8 cellular contexts compared by ENCODE assay signal in the genomic region with DNA sequence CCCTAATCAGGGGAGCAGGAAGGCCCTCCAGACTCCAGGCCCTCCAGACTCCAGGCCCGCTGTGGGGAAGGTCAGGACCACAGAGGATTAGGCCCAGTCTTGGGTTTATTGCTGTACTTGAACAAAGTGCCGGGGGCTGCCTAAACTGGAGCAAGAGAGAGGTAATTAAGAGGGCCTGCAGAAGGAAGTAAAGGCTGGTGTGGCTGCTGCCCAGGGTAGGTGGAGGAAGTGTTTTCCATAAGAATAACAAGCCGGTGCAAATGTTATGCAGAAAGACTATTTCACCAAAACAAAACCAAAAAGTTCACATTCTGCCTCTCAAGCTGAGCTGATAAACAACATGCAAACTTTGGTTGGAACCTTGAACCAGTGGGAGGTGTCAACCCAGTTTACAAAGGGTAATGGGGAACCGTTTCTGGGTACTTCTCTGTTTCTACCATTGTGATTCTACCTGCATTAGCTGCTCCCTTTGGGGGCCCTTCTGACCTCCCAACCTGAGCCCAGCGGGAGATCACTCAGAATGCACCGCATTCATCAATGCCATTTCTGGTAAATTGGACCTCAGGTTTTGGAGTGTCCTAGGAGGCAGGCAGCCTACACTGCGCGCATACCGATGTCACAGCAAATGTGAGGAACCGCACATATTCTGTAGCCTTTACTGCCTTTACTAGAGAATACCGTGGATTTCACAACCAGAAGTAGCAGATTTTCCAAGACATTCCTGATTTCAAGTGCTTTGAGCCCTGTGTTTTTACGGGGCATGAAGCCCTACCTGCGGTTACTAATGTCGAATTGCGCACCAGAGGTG. TPM values are rescaled to one million over a fixed set of nuclear protein-coding genes. Genes with fewer than 3 reads are reported as not detected.
A peak's percentile ranks its signal among the peaks of the same experiment; 100 is the strongest.
DNase-seq lines count a peak whose midpoint lies in the region; ATAC-seq and TF ChIP-seq lines count a peak whose summit lies in the region.

No MANE protein-coding gene starts in this region.

- no peak overlapping the region for H2BK15ac ChIP-seq in mesendoderm (replicated peaks; ENCODE audit: low read depth)

- no peak overlapping the region for H3K27ac ChIP-seq in cardiac muscle cell
- H3K27ac ChIP-seq in mesendoderm (ENCODE audit: low read depth, low read length) = no peak overlapping the region

- ATAC-seq in left ventricle myocardium superior = no peak

- H3K9me3 Mint-ChIP-seq in type B pancreatic cell = no peaks in the 10 kb centered on the region

- TF ChIP-seq CTCF in cardiac muscle cell (IDR thresholded peaks at IDR 0.05; ENCODE audit: low read depth, low read length) (no peak), astrocyte of the spinal cord (IDR thresholded peaks at IDR 0.05; ENCODE audit: low read depth, low read length) (no peak), type B pancreatic cell (conservative IDR thresholded peaks at IDR 0.05) (no peak)

- H3K4me3 ChIP-seq in cardiac muscle cell = peak overlapping the region; percentile 47
- peak overlapping the region; percentile 43 for H3K4me3 ChIP-seq in astrocyte of the spinal cord (ENCODE audit: low read depth, low read length)
- H3K4me3 ChIP-seq in mesendoderm (ENCODE audit: low read length) = no peak overlapping the region

- peak overlapping the region; percentile 23 for H3K18ac ChIP-seq in mesendoderm (ENCODE audit: low read length)

- H3K4me1 ChIP-seq in cardiac muscle cell (ENCODE audit: low read depth) (peaks cover 15% of the 10 kb centered on the region), mesendoderm (ENCODE audit: control insufficient read depth, low read depth, low read length) (no peaks in the 10 kb centered on the region)

- intact Hi-C loops in left ventricle myocardium superior (cut with micrococcal nuclease) = no loop called here

- H3K79me2 ChIP-seq in mesendoderm (ENCODE audit: control insufficient read depth, insufficient read depth, low read length) = no peaks in the 10 kb centered on the region

- peak overlapping the region; percentile 42 for H3K4me2 ChIP-seq in mesendoderm (ENCODE audit: low read length)

- in situ Hi-C loops in astrocyte of the spinal cord (cut with HindIII; ENCODE audit: low sequenced_read_pairs) = no loop called here

- H3K4me3 Mint-ChIP-seq in type B pancreatic cell = peak overlapping the region; percentile 80

- H3K27me3 Mint-ChIP-seq in type B pancreatic cell = peaks cover 4% of the 10 kb centered on the region

- H3K23ac ChIP-seq in mesendoderm (ENCODE audit: low read length) = no peak overlapping the region

- H3K36me3 ChIP-seq in cardiac muscle cell (no peaks in the 10 kb centered on the region), mesendoderm (ENCODE audit: control insufficient read depth, insufficient read depth, low read length) (no peaks in the 10 kb centered on the region)

- H3K56ac ChIP-seq in mesendoderm (ENCODE audit: low read length) = peak overlapping the region; percentile 78

- peak overlapping the region; percentile 50 for H3K9ac ChIP-seq in mesendoderm (ENCODE audit: low read length)

- no CpG with 5 or more reads among the region's 15 CpGs for WGBS in mesendoderm (ENCODE audit: extremely low coverage, insufficient coverage, low lambda C conversion rate)

- no peaks in the 10 kb centered on the region for H3K9me3 ChIP-seq in cardiac muscle cell (ENCODE audit: low read depth)

- no peak overlapping the region for H4K5ac ChIP-seq in mesendoderm (ENCODE audit: low read length)

- no peak overlapping the region for H3K4ac ChIP-seq in mesendoderm (ENCODE audit: low read depth, low read length)

- DNase-seq in cardiac muscle cell (ENCODE audit: low read depth in 1 of 2, low spot score in 1 of 2) (no peak), left ventricle myocardium superior (no peak), astrocyte of the spinal cord (ENCODE audit: low read depth, low spot score) (no peak), mesendoderm (peak; percentile 9), type B pancreatic cell (ENCODE audit: extremely low spot score, unreplicated experiment) (no peak), nucleus accumbens (lab: John Stamatoyannopoulos, UW) (no peak), RKO (ENCODE audit: low spot score) (no peak), GM03348 (ENCODE audit: low spot score) (no peak)

- H2BK5ac ChIP-seq in mesendoderm (ENCODE audit: low read length) = no peak overlapping the region

- no peak overlapping the region for H2BK120ac ChIP-seq in mesendoderm (ENCODE audit: low read depth, low read length)

- no peak overlapping the region for H4K8ac ChIP-seq in mesendoderm (ENCODE audit: low read depth, low read length)

- H3K36me3 Mint-ChIP-seq in type B pancreatic cell = no peaks in the 10 kb centered on the region

- no peak overlapping the region for H2AK5ac ChIP-seq in mesendoderm (ENCODE audit: low read length)

- H3K4me1 Mint-ChIP-seq in type B pancreatic cell (ENCODE audit: unreplicated experiment) = peaks cover 20% of the 10 kb centered on the region

- H3K79me1 ChIP-seq in mesendoderm (ENCODE audit: low read length) = no peaks in the 10 kb centered on the region

- H3K27ac Mint-ChIP-seq in type B pancreatic cell = peak overlapping the region; percentile 80

- peaks cover 13% of the 10 kb centered on the region for H3K27me3 ChIP-seq in cardiac muscle cell
- peaks cover 4% of the 10 kb centered on the region for H3K27me3 ChIP-seq in mesendoderm (ENCODE audit: insufficient read depth, low read length, poor library complexity)

RNA-seq across cellular contexts. Expression of a gene that starts 59.7 kb away (rescaled TPM):
- total RNA-seq in cardiac muscle cell (56.3 and 90.5 TPM in 2 replicates), left ventricle myocardium superior (16.4 TPM), type B pancreatic cell (ENCODE audit: low replicate concordance) (27.2 and 37.3 TPM in 2 replicates)
- 30.0 and 43.1 TPM in 2 replicates for polyA plus RNA-seq in cardiac muscle cell
- polyA plus RNA-seq in mesendoderm (2013, experiment 1 of 2) = 14.6 TPM
- polyA plus RNA-seq in mesendoderm (2013, experiment 2 of 2) = 14.9 TPM
